In genomic region chr2:170817999-170818293, GRCh38 we compare ENCODE assay signal across 9 cellular contexts. TPM values are rescaled to one million over a fixed set of nuclear protein-coding genes. Genes with fewer than 3 reads are reported as not detected.
DNase-seq lines count a peak whose midpoint lies in the region; ATAC-seq and TF ChIP-seq lines count a peak whose summit lies in the region.
"Had no signal": no experiment of that assay in that cellular context is flagged by ENCODE, and none has a peak within 500 bp of the region (broad histone marks: within the 10 kb centered on the region; RNA-seq: fewer than 3 reads in every experiment).

No MANE protein-coding gene starts in this region.

- peak; percentile 88 for DNase-seq in DMS53 (lab: John Stamatoyannopoulos, UW)
- peak; percentile 19 for DNase-seq in MG63
- no peak for DNase-seq in progenitor cell of endocrine pancreas (ENCODE audit: low spot score, unreplicated experiment)
- no peak for DNase-seq in lower lobe of right lung
- no peak for DNase-seq in A172 (ENCODE audit: low spot score)
- no peak for DNase-seq in KG1 (lab: John Stamatoyannopoulos, UW)
- DNase-seq: NCI-H1694, occipital lobe had no signal

- intact Hi-C loops in lower lobe of right lung (cut with DNase I): loop anchor here (10.0 kb wide), 1 partner anchor 333 kb away; no protein-coding TSS in a partner anchor

- TF ChIP-seq CTCF in progenitor cell of endocrine pancreas (IDR thresholded peaks at IDR 0.05; ENCODE audit: unreplicated experiment): no peak
- TF ChIP-seq CTCF in lower lobe of right lung (IDR thresholded peaks at IDR 0.05): no peak

- peaks cover 97% of the 10 kb centered on the region for H3K27me3 Mint-ChIP-seq in progenitor cell of endocrine pancreas

- peak overlapping the region; percentile 66 for H3K4me3 Mint-ChIP-seq in progenitor cell of endocrine pancreas (ENCODE audit: low read depth)

- H3K27ac Mint-ChIP-seq in progenitor cell of endocrine pancreas: peak overlapping the region; percentile 67

- H3K9me3 Mint-ChIP-seq in progenitor cell of endocrine pancreas (ENCODE audit: low read depth): no peaks in the 10 kb centered on the region

- H3K27ac ChIP-seq in ectodermal cell (ENCODE audit: insufficient read depth, low read depth, low read length, poor library complexity, severe bottlenecking) (no peak overlapping the region), lower lobe of right lung (no peak overlapping the region)

- H3K36me3 ChIP-seq in MG63: no peaks in the 10 kb centered on the region
- H3K36me3 ChIP-seq in ectodermal cell (ENCODE audit: control insufficient read depth, insufficient read depth, low read length): no peaks in the 10 kb centered on the region
- H3K36me3 ChIP-seq in lower lobe of right lung: no peaks in the 10 kb centered on the region

- H3K4me3 ChIP-seq in MG63 (peak overlapping the region; percentile 49), ectodermal cell (ENCODE audit: insufficient read depth, low read depth, low read length) (peak overlapping the region; percentile 56), lower lobe of right lung (no peak overlapping the region)

- ATAC-seq in lower lobe of right lung: no peak

- no peaks in the 10 kb centered on the region for H3K9me3 ChIP-seq in MG63
- no peaks in the 10 kb centered on the region for H3K9me3 ChIP-seq in ectodermal cell (ENCODE audit: control insufficient read depth, low read length)
- no peaks in the 10 kb centered on the region for H3K9me3 ChIP-seq in lower lobe of right lung

- H3K27me3 ChIP-seq in MG63 (peaks cover 44% of the 10 kb centered on the region), ectodermal cell (ENCODE audit: control insufficient read depth, insufficient read depth, low read length, poor library complexity, severe bottlenecking) (peaks cover 100% of the 10 kb centered on the region), lower lobe of right lung (ENCODE audit: low read depth) (peaks cover 100% of the 10 kb centered on the region)

- H3K4me1 ChIP-seq in ectodermal cell (ENCODE audit: control insufficient read depth, insufficient read depth, low read length): peaks cover 31% of the 10 kb centered on the region
- H3K4me1 ChIP-seq in lower lobe of right lung: peaks cover 85% of the 10 kb centered on the region

- WGBS in ectodermal cell, 2 experiments: 0% methylated on average over 23 of the region's 23 CpGs

- H3K4me1 Mint-ChIP-seq in progenitor cell of endocrine pancreas (ENCODE audit: low read depth): peaks cover 29% of the 10 kb centered on the region

- no peaks in the 10 kb centered on the region for H3K36me3 Mint-ChIP-seq in progenitor cell of endocrine pancreas (ENCODE audit: insufficient read depth)

RNA-seq across cellular contexts. Expression of gene GAD1, which starts 1.3 kb away (rescaled TPM):
- total RNA-seq in MG63 (2014; rRNA removed; shearing (Covaris generic); ENCODE audit: low replicate concordance): 3.2 TPM in 1 of 2 replicates, not detected in the other
- polyA plus RNA-seq in ectodermal cell (2013, experiment 1 of 4): 12.3 TPM
- 12.5 TPM for polyA plus RNA-seq in ectodermal cell (2013, experiment 2 of 4)
- 11.1 TPM for polyA plus RNA-seq in ectodermal cell (2013, experiment 3 of 4)
- 11.4 TPM for polyA plus RNA-seq in ectodermal cell (2013, experiment 4 of 4)
- 0.27 and 0.43 TPM in 2 replicates for total RNA-seq in progenitor cell of endocrine pancreas
- not detected for total RNA-seq in lower lobe of right lung
- total RNA-seq in A172 (2014; rRNA removed; shearing (Covaris generic)): 9.9 and 15.2 TPM in 2 replicates

RNA-seq across cellular contexts. Expression of gene ERICH2, which starts 47.8 kb away (rescaled TPM):
- total RNA-seq in MG63 (2014; rRNA removed; shearing (Covaris generic); ENCODE audit: low replicate concordance): 1.5 TPM in 1 of 2 replicates, not detected in the other
- 5.4 TPM for polyA plus RNA-seq in ectodermal cell (2013, experiment 1 of 4)
- 4.5 TPM for polyA plus RNA-seq in ectodermal cell (2013, experiment 2 of 4)
- polyA plus RNA-seq in ectodermal cell (2013, experiment 3 of 4): 3.5 TPM
- polyA plus RNA-seq in ectodermal cell (2013, experiment 4 of 4): 4.7 TPM
- 0.91 and 1.1 TPM in 2 replicates for total RNA-seq in progenitor cell of endocrine pancreas
- total RNA-seq in lower lobe of right lung: 8.5 TPM
- 0.33 and 0.53 TPM in 2 replicates for total RNA-seq in A172 (2014; rRNA removed; shearing (Covaris generic))
- total RNA-seq: occipital lobe had no signal

Comparison
In these comparisons a context has a peak if more than half of its experiments do, and no peak if none do; other contexts are left out.
1. DNase-seq: peak in DMS53 (single experiment) and MG63 (single experiment); none in progenitor cell of endocrine pancreas (single experiment), lower lobe of right lung (single experiment), A172 (single experiment) and KG1 (single experiment).